17 cellular contexts compared by ENCODE assay signal in the genomic region with DNA sequence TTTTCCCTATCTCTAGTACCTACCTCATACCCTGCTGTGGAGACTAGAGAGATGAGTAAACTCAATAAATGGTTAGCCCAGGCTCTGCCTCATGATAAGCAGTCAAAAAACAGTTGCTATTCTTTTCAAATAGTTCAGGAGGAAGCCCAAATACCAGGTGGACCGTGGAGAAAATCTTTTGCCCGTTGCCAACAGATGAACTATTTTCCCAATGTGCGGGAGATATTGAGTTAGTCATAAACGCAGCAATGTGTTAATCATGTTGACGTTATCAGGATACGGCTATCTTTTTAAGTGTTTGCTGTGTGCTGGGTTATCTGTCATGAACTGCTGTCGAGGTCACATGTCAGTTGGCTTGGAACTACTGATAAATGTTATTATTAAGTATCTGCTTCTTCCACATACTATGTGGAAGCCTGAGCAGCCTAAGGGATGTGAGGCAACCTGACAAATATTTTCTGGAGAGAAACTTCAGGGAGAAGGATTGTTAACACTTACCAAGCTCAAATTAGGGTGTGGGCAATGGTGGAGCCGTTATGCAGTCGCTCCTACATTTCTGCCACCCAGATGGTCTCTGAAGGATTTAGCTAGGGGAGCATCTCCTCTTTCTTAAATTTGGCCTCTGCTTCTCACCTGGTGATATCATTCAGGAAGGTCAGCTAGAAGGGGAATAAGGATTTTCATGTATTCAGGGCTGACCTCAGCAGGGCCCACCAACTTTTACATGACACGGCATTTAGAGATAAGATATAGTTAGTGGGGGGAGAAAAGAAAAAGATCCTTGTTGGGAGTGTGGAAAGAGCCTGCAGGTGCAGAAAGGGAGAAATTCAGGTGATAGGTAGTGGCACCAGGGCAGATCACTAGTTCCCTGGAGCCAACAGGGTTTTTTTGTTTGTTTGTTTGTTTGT. TPM values are rescaled to one million over a fixed set of nuclear protein-coding genes. Genes with fewer than 3 reads are reported as not detected.
DNase-seq lines count a peak whose midpoint lies in the region; ATAC-seq and TF ChIP-seq lines count a peak whose summit lies in the region.
"Had no signal": no experiment of that assay in that cellular context is flagged by ENCODE, and none has a peak within 500 bp of the region (broad histone marks: within the 10 kb centered on the region; RNA-seq: fewer than 3 reads in every experiment).

No MANE protein-coding gene starts in this region.

- H3K36me3 ChIP-seq in BE2C (no peaks in the 10 kb centered on the region), body of pancreas (replicated peaks in 1 of 2; ENCODE audit: insufficient read depth in 1 of 2, low read depth in 2 of 2) (no peaks in the 10 kb centered on the region), liver (ENCODE audit: control insufficient read depth in 4 of 4, insufficient read depth in 3 of 4, low read depth in 1 of 4, low read length in 3 of 4) (no peaks in the 10 kb centered on the region)
- H3K36me3 ChIP-seq: sigmoid colon had no signal

- intact Hi-C loops in body of pancreas (cut with DNase I) = no loop called here

- H3K9me3 ChIP-seq in BE2C = peaks cover 2% of the 10 kb centered on the region; the same call in 1 of the 2 replicates
- H3K9me3 ChIP-seq in body of pancreas = no peaks in the 10 kb centered on the region
- H3K9me3 ChIP-seq in liver (ENCODE audit: control insufficient read depth in 4 of 4, low read length in 3 of 4) = no peaks in the 10 kb centered on the region
- H3K9me3 ChIP-seq: sigmoid colon had no signal

- DNase-seq in BE2C (peak; percentile 11), NCI-H226 (peak; percentile 98), body of pancreas (peak in 2 of 4 donors; percentile 13 to 44), retina (no peak), NCI-H1436 (lab: John Stamatoyannopoulos, UW) (no peak), mesenteric fat pad (ENCODE audit: low spot score) (no peak)
- DNase-seq: CD4-positive, CD25-positive, alpha-beta regulatory T cell; NCI-H1048; NCI-H2081 treated with DMSO at 0.1 percent for 48 hours; NCI-H524 treated with DMSO at 0.1 percent for 48 hours; sigmoid colon; stimulated activated naive CD8-positive, alpha-beta T cell treated with anti-CD3 and anti-CD28 coated beads, Interleukin-15, amount 100 ng/mL, for 72 hours had no signal

- no peak for TF ChIP-seq RAD21 in liver (IDR thresholded peaks at IDR 0.05)

- peak overlapping the region in 1 of 4 donors; percentile 18 for H3K27ac ChIP-seq in body of pancreas
- no peak overlapping the region for H3K27ac ChIP-seq in liver (ENCODE audit: low read depth in 1 of 2, low read length in 2 of 2)
- H3K27ac ChIP-seq: HL-60, sigmoid colon had no signal

- H3K4me1 ChIP-seq in BE2C (peaks cover 4% of the 10 kb centered on the region; the same call in 1 of the 2 replicates), body of pancreas (peaks cover 27% of the 10 kb centered on the region), liver (ENCODE audit: control insufficient read depth in 4 of 4, insufficient read depth in 4 of 4, low read length in 3 of 4) (peaks cover 0 to 2% (median 0%) of the 10 kb centered on the region in 4 donors)
- H3K4me1 ChIP-seq: sigmoid colon had no signal

- H3K27me3 ChIP-seq in BE2C (peaks cover 42% of the 10 kb centered on the region), body of pancreas (no peaks in the 10 kb centered on the region), liver (ENCODE audit: control insufficient read depth in 4 of 4, insufficient read depth in 4 of 4, low read length in 3 of 4) (no peaks in the 10 kb centered on the region)
- H3K27me3 ChIP-seq: sigmoid colon had no signal

- peak; percentile 92 for ATAC-seq in body of pancreas
- no peak for ATAC-seq in GM21381 (IDR thresholded peaks at IDR 0.05; ENCODE audit: unreplicated experiment)
- ATAC-seq: activated T-helper 17 cell treated with anti-CD3 and anti-CD28 coated beads, Interleukin-2, amount 50 U/mL, for 72 hours; GM23338; stimulated activated naive CD8-positive, alpha-beta T cell treated with anti-CD3 and anti-CD28 coated beads, Interleukin-15, amount 100 ng/mL, for 72 hours had no signal

- H3K4me3 ChIP-seq in BE2C (ENCODE audit: low read depth, low read length) (no peak overlapping the region), body of pancreas (no peak overlapping the region), liver (ENCODE audit: low read depth in 1 of 3, low read length in 3 of 3) (no peak overlapping the region)
- H3K4me3 ChIP-seq: GM23338, sigmoid colon had no signal

- WGBS in body of pancreas, 2 donors = 5 to 9% methylated on average over 10 of the region's 10 CpGs
- 33% methylated on average over 10 of the region's 10 CpGs for WGBS in liver

- TF ChIP-seq POLR2A in body of pancreas (IDR thresholded peaks at IDR 0.05) = no peak

- no peak overlapping the region for H3K9ac ChIP-seq in liver (ENCODE audit: low read depth in 1 of 2, low read length in 2 of 2)

- TF ChIP-seq CTCF in BE2C (IDR thresholded peaks at IDR 0.05; ENCODE audit: low read depth, low read length) (no peak), body of pancreas (IDR thresholded peaks at IDR 0.05) (no peak), liver (IDR thresholded peaks at IDR 0.05; ENCODE audit: low read depth, low read length, missing input control) (no peak)

TF ChIP-seq in liver, 16 proteins besides CTCF, POLR2A, EP300 and RAD21:
- TF ChIP-seq HNF4A (conservative IDR thresholded peaks at IDR 0.05) (no peak), TAF1 (conservative IDR thresholded peaks at IDR 0.05) (no peak), SP1 (IDR thresholded peaks at IDR 0.05) (peak; percentile 23), HNF4G (IDR thresholded peaks at IDR 0.05) (no peak), NR2F2 (IDR thresholded peaks at IDR 0.05) (peak; percentile 56), JUND (IDR thresholded peaks at IDR 0.05) (peak in 1 of 2 donors; percentile 73), FOXA1 (IDR thresholded peaks at IDR 0.05) (no peak), RXRA (IDR thresholded peaks at IDR 0.05) (peak; percentile 34 to 41), FOXA2 (IDR thresholded peaks at IDR 0.05) (no peak), EGR1 (IDR thresholded peaks at IDR 0.05; ENCODE audit: low read depth in 2 of 2) (no peak)
- TF ChIP-seq, protein P1, sequence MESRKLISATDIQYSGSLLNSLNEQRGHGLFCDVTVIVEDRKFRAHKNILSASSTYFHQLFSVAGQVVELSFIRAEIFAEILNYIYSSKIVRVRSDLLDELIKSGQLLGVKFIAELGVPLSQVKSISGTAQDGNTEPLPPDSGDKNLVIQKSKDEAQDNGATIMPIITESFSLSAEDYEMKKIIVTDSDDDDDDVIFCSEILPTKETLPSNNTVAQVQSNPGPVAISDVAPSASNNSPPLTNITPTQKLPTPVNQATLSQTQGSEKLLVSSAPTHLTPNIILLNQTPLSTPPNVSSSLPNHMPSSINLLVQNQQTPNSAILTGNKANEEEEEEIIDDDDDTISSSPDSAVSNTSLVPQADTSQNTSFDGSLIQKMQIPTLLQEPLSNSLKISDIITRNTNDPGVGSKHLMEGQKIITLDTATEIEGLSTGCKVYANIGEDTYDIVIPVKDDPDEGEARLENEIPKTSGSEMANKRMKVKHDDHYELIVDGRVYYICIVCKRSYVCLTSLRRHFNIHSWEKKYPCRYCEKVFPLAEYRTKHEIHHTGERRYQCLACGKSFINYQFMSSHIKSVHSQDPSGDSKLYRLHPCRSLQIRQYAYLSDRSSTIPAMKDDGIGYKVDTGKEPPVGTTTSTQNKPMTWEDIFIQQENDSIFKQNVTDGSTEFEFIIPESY (IDR thresholded peaks at IDR 0.05) = no peak
- TF ChIP-seq, protein P2, sequence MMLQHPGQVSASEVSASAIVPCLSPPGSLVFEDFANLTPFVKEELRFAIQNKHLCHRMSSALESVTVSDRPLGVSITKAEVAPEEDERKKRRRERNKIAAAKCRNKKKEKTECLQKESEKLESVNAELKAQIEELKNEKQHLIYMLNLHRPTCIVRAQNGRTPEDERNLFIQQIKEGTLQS (IDR thresholded peaks at IDR 0.05) = no peak

RNA-seq across cellular contexts. Expression of a gene that starts 33.5 kb away (rescaled TPM):
- 0.34 TPM for polyA plus RNA-seq in BE2C (2012; ENCODE audit: insufficient read depth, insufficient read length, low read depth)
- not detected for total RNA-seq in body of pancreas
- total RNA-seq in liver = under 1 TPM; under 0.01 to 0.19 TPM
- under 1 TPM; 0.09 to 0.49 TPM for polyA plus RNA-seq in liver
- total RNA-seq in mesenteric fat pad = 0.45 TPM
- total RNA-seq: activated T-helper 17 cell treated with anti-CD3 and anti-CD28 coated beads, Interleukin-2, amount 50 U/mL, for 72 hours; CD4-positive, CD25-positive, alpha-beta regulatory T cell; GM23338 had no signal
- polyA plus RNA-seq: GM23338 had no signal

RNA-seq across cellular contexts. Expression of a gene that starts 54.5 kb away (rescaled TPM):
- polyA plus RNA-seq in BE2C (2012; ENCODE audit: insufficient read depth, insufficient read length, low read depth) = 103 TPM
- total RNA-seq in body of pancreas = 100 to 1,000 TPM in 1 of 2 donors, 10 to 100 TPM in 1; 53.7 to 123 TPM
- 10 to 100 TPM; 49.4 to 78.1 TPM for total RNA-seq in liver
- 100 to 1,000 TPM in 1 of 2 donors, 10 to 100 TPM in 1; 56.1 to 121 TPM for polyA plus RNA-seq in liver
- total RNA-seq in mesenteric fat pad = 107 TPM

Comparison
In these comparisons a context has a peak if more than half of its experiments do, and no peak if none do; other contexts are left out.
1. DNase-seq: peak in BE2C (single experiment) and NCI-H226 (single experiment); none in retina (single experiment), NCI-H1436 (single experiment) and mesenteric fat pad (single experiment).